In the genomic region with DNA sequence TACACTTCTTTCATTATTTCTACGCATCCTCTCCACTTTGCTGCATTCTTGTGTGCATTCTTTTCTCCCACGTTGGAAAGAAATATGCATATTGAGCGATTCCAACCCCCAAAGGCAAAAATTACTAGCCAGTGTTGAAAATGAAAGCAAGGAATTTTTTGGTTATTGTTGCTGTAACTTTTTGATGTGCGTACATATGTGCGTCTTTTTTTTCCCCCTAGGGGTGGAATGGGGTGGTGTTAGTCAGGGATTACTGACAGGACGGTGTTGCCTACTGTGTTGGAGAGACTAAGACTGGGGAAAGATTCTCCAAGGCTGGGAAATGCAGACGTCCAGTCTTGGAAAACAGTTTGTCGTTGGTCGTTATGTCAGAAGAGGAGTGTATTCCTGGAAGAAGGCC, we compare ENCODE assay signal across 9 cellular contexts. TPM values are rescaled to one million over a fixed set of nuclear protein-coding genes. Genes with fewer than 3 reads are reported as not detected.
DNase-seq lines count a peak whose midpoint lies in the region; ATAC-seq and TF ChIP-seq lines count a peak whose summit lies in the region.
"Had no signal": no experiment of that assay in that cellular context is flagged by ENCODE, and none has a peak within 500 bp of the region (broad histone marks: within the 10 kb centered on the region; RNA-seq: fewer than 3 reads in every experiment).

No MANE protein-coding gene starts in this region.

- no peak overlapping the region for H3K4me2 ChIP-seq in H9 (ENCODE audit: insufficient read depth, insufficient read length, low read length)

- no peaks in the 10 kb centered on the region for H3K36me3 Mint-ChIP-seq in H9 (ENCODE audit: insufficient read depth in 1 of 3, low read depth in 3 of 3)
- H3K36me3 Mint-ChIP-seq in stimulated activated naive B cell treated with anti-CD40 and anti-IgM and Interleukin-4, amounts not matched to agents 10 μg/mL and 1 μg/mL and 100 μg/mL, for 72 hours: no peaks in the 10 kb centered on the region

- no peak overlapping the region for H3T11ph ChIP-seq in H9 (ENCODE audit: low read length)

- no peaks in the 10 kb centered on the region for H3K27me3 Mint-ChIP-seq in H9 (ENCODE audit: low read depth)
- H3K27me3 Mint-ChIP-seq in stimulated activated naive B cell treated with anti-CD40 and anti-IgM and Interleukin-4, amounts not matched to agents 10 μg/mL and 1 μg/mL and 100 μg/mL, for 72 hours: peaks cover 8 to 10% of the 10 kb centered on the region in 2 donors

- H3K79me1 ChIP-seq in H9 (ENCODE audit: insufficient read depth, low read depth, low read length, poor library complexity, severe bottlenecking): no peaks in the 10 kb centered on the region

- H3K23ac ChIP-seq in H9 (ENCODE audit: insufficient read length, low read depth, low read length): no peak overlapping the region

- H3K23me2 ChIP-seq in H9 (ENCODE audit: insufficient read length, low read depth, low read length, poor library complexity, severe bottlenecking): no peaks in the 10 kb centered on the region

- H3K27ac Mint-ChIP-seq in H9: peak overlapping the region in 1 of 3 experiments; percentile 37; a peak in 1 of 7 replicates
- peak overlapping the region; percentile 59 for H3K27ac Mint-ChIP-seq in stimulated activated naive B cell treated with anti-CD40 and anti-IgM and Interleukin-4, amounts not matched to agents 10 μg/mL and 1 μg/mL and 100 μg/mL, for 72 hours

- H2AK5ac ChIP-seq in H9 (ENCODE audit: insufficient read length, low read length): no peak overlapping the region

- no peaks in the 10 kb centered on the region for H3K79me2 ChIP-seq in H9 (ENCODE audit: insufficient read depth, low read length)

- H2BK5ac ChIP-seq in H9 (ENCODE audit: insufficient read length, low read length): no peak overlapping the region

- H3K4me3 ChIP-seq in adrenal gland: peak overlapping the region in 1 of 4 donors; percentile 4

- TF ChIP-seq CTCF in H9 (conservative IDR thresholded peaks at IDR 0.05) (peak; percentile 61), adrenal gland (IDR thresholded peaks at IDR 0.05) (peak in 5 of 6 experiments; percentile 7 to 34 (median 27))

- no peak overlapping the region for H2AFZ ChIP-seq in H9 (ENCODE audit: low read length)

- WGBS in H9 (ENCODE audit: extremely low coverage, insufficient read length, low lambda C conversion rate): no CpG with 5 or more reads among the region's 9 CpGs
- WGBS in adrenal gland, 4 donors: 69 to 87% (median 72%) methylated on average over 9 of the region's 9 CpGs

- DNase-seq in H9 (no peak), adrenal gland (peak in 2 of 7 donors; percentile 29 to 30), left ventricle myocardium superior (no peak), NCI-H345 treated with DMSO at 0.1 percent for 48 hours (lab: John Stamatoyannopoulos, UW; ENCODE audit: unreplicated experiment) (no peak), SW 1271 (lab: John Stamatoyannopoulos, UW) (no peak)
- no peak for DNase-seq in stimulated activated naive B cell treated with anti-CD40 and anti-IgM and Interleukin-4, amounts not matched to agents 10 μg/mL and 1 μg/mL and 100 μg/mL, for 72 hours
- no peak for DNase-seq in activated CD8-positive, alpha-beta memory T cell treated with anti-CD3 and anti-CD28 coated beads, Interleukin-2, amount 50 U/mL, for 4 hours

- no peaks in the 10 kb centered on the region for H4K20me1 ChIP-seq in H9 (ENCODE audit: control insufficient read depth, insufficient read depth, insufficient read length)

- no peak overlapping the region for H4K8ac ChIP-seq in H9 (replicated peaks; ENCODE audit: insufficient read length, low read depth, low read length)

- H3K4me1 Mint-ChIP-seq in H9: peaks cover 15 to 21% of the 10 kb centered on the region in 2 experiments
- peaks cover 6 to 12% of the 10 kb centered on the region in 2 donors for H3K4me1 Mint-ChIP-seq in stimulated activated naive B cell treated with anti-CD40 and anti-IgM and Interleukin-4, amounts not matched to agents 10 μg/mL and 1 μg/mL and 100 μg/mL, for 72 hours

- no peaks in the 10 kb centered on the region for H3K9me3 Mint-ChIP-seq in H9
- H3K9me3 Mint-ChIP-seq in stimulated activated naive B cell treated with anti-CD40 and anti-IgM and Interleukin-4, amounts not matched to agents 10 μg/mL and 1 μg/mL and 100 μg/mL, for 72 hours: no peaks in the 10 kb centered on the region

- no peak overlapping the region for H2BK120ac ChIP-seq in H9 (ENCODE audit: low read depth, low read length, poor library complexity, severe bottlenecking)

- no peak overlapping the region for H2BK15ac ChIP-seq in H9 (ENCODE audit: low read depth, low read length)

- H3K9me3 ChIP-seq in H9 (ENCODE audit: control insufficient read depth, low read depth, low read length) (no peaks in the 10 kb centered on the region), adrenal gland (replicated peaks in 1 of 3) (no peaks in the 10 kb centered on the region)
- H3K9me3 ChIP-seq: sigmoid colon had no signal

- no peak overlapping the region for H4K5ac ChIP-seq in H9 (ENCODE audit: insufficient read length, low read depth, low read length)

- no peak overlapping the region for H3K9ac ChIP-seq in H9 (ENCODE audit: extremely low read depth, insufficient read length, low read length)

- no peak overlapping the region for H2BK20ac ChIP-seq in H9 (ENCODE audit: low read depth, low read length, poor library complexity, severe bottlenecking)

- no peak overlapping the region for H3K27ac ChIP-seq in H9 (ENCODE audit: insufficient read length, low read depth, low read length)
- H3K27ac ChIP-seq in adrenal gland: peak overlapping the region in 2 of 5 donors; percentile 48 to 53

- H3K56ac ChIP-seq in H9 (ENCODE audit: insufficient read length, low read depth, low read length): no peak overlapping the region

- H4K91ac ChIP-seq in H9 (ENCODE audit: insufficient read length, low read depth, low read length): no peak overlapping the region

- H3K18ac ChIP-seq in H9 (ENCODE audit: insufficient read length, low read depth, low read length): no peak overlapping the region

- no peak overlapping the region for H2BK12ac ChIP-seq in H9 (ENCODE audit: insufficient read length, low read depth, low read length)

- no peaks in the 10 kb centered on the region for H3K4me1 ChIP-seq in H9 (ENCODE audit: insufficient read depth, low read length)
- no peaks in the 10 kb centered on the region for H3K4me1 ChIP-seq in adrenal gland (replicated peaks in 1 of 2)
- H3K4me1 ChIP-seq: sigmoid colon had no signal

- TF ChIP-seq POLR2A in adrenal gland (IDR thresholded peaks at IDR 0.05): no peak

- ATAC-seq in left ventricle myocardium superior: peak; percentile 60
- no peak for ATAC-seq in stimulated activated naive B cell treated with anti-CD40 and anti-IgM and Interleukin-4, amounts not matched to agents 10 μg/mL and 1 μg/mL and 100 μg/mL, for 72 hours (replicated peaks)
- no peak for ATAC-seq in GM18909 (IDR thresholded peaks at IDR 0.05; ENCODE audit: poor library complexity, unreplicated experiment)

- no peak overlapping the region for H3K4me3 Mint-ChIP-seq in H9
- H3K4me3 Mint-ChIP-seq in stimulated activated naive B cell treated with anti-CD40 and anti-IgM and Interleukin-4, amounts not matched to agents 10 μg/mL and 1 μg/mL and 100 μg/mL, for 72 hours: peak overlapping the region in 1 of 2 donors; percentile 26

- intact Hi-C loops in adrenal gland (cut with DNase I): loop anchor here in 1 of 2 donors (5.0 kb wide), 1 partner anchor 364 kb away; no protein-coding TSS in a partner anchor
- intact Hi-C loops in left ventricle myocardium superior (cut with micrococcal nuclease): no loop called here

- no peaks in the 10 kb centered on the region for H3K36me3 ChIP-seq in adrenal gland (replicated peaks in 1 of 2)
- H3K36me3 ChIP-seq: sigmoid colon had no signal

- no peak overlapping the region for H3K4ac ChIP-seq in H9 (ENCODE audit: low read depth, low read length)

- no peak overlapping the region for H3K14ac ChIP-seq in H9 (ENCODE audit: insufficient read depth, low read length)

- H3K27me3 ChIP-seq in H9 (ENCODE audit: insufficient read depth, low read length): no peaks in the 10 kb centered on the region
- no peaks in the 10 kb centered on the region for H3K27me3 ChIP-seq in adrenal gland
- H3K27me3 ChIP-seq: sigmoid colon had no signal

RNA-seq across cellular contexts. Expression of a gene that starts 44.2 kb away (rescaled TPM):
- total RNA-seq in H9 (2021) (not detected in 2 replicates), adrenal gland (1 to 10 TPM; 2.6 to 9.4 (median 5.1) TPM), left ventricle myocardium superior (1.3 TPM)
- polyA plus RNA-seq in adrenal gland: 1 to 10 TPM in 2 of 3 donors, under 1 TPM in 1; 0.98 to 1.1 (median 1.1) TPM
